In the genomic region with DNA sequence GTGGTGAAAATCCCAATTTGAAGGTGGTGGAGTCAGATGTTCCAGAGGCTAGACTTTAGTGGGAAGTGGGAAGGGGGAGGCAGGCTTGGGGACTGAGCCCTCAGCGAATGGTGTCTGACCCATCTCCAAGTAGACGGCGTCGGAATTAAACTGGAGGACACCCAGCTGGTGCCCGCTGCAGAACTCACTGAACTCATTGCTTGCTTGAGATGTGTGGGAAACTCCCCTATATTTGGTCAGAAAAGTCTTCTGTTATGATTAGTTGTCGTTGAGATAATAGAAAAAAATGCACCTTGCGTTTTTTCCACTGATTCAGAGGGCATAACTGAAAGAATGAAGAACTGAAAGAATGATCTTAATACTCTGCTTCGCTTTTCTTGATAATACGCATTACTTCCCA, we compare ENCODE assay signal across 8 cellular contexts. TPM values are rescaled to one million over a fixed set of nuclear protein-coding genes. Genes with fewer than 3 reads are reported as not detected.
DNase-seq lines count a peak whose midpoint lies in the region; ATAC-seq and TF ChIP-seq lines count a peak whose summit lies in the region.

No MANE protein-coding gene starts in this region.

- ATAC-seq in HG03571 (IDR thresholded peaks at IDR 0.05; ENCODE audit: unreplicated experiment) (peak; percentile 11), GM21529 (IDR thresholded peaks at IDR 0.05; ENCODE audit: unreplicated experiment) (no peak)

- peak overlapping the region; percentile 23 for H2AK5ac ChIP-seq in mesenchymal stem cell (ENCODE audit: low read length, severe bottlenecking)

- no peak overlapping the region for H2BK12ac ChIP-seq in mesenchymal stem cell (ENCODE audit: low read length in 2 of 2)

- no peak overlapping the region for H2BK120ac ChIP-seq in mesenchymal stem cell (ENCODE audit: low read depth, low read length)

- in situ Hi-C loops in astrocyte of the spinal cord (cut with HindIII; ENCODE audit: low sequenced_read_pairs): no loop called here

- TF ChIP-seq CTCF in astrocyte of the spinal cord (IDR thresholded peaks at IDR 0.05; ENCODE audit: low read depth, low read length) (no peak), uterus (IDR thresholded peaks at IDR 0.05) (no peak)

- H3K18ac ChIP-seq in mesenchymal stem cell (ENCODE audit: low read depth in 1 of 2, low read length in 2 of 2): no peak overlapping the region

- TF ChIP-seq POLR2A in uterus (IDR thresholded peaks at IDR 0.05): no peak

- WGBS in mesenchymal stem cell: 34% methylated on average over 9 of the region's 9 CpGs

- DNase-seq in DMS53 treated with DMSO at 0.1 percent for 48 hours (lab: John Stamatoyannopoulos, UW; ENCODE audit: unreplicated experiment): peak; percentile 43
- DNase-seq in astrocyte of the spinal cord (ENCODE audit: low read depth, low spot score): no peak
- no peak for DNase-seq in mesenchymal stem cell
- DNase-seq in uterus: no peak
- DNase-seq in iPS-NIHi7 (ENCODE audit: extremely low spot score): no peak
- DNase-seq in NOMO-1 treated with dmso at 0.1 percent for 144 hours (lab: John Stamatoyannopoulos, UW; ENCODE audit: unreplicated experiment): no peak

- no peak overlapping the region for H3K4ac ChIP-seq in mesenchymal stem cell (ENCODE audit: low read depth in 1 of 2, low read length in 2 of 2)

- H2BK5ac ChIP-seq in mesenchymal stem cell (ENCODE audit: low read depth, low read length, poor library complexity, severe bottlenecking): no peak overlapping the region

- H3K9me3 ChIP-seq in mesenchymal stem cell (ENCODE audit: control insufficient read depth, low read length) (peaks cover 54% of the 10 kb centered on the region), uterus (peaks cover 0 to 9% of the 10 kb centered on the region in 2 donors)

- peak overlapping the region; percentile 58 for H3K4me2 ChIP-seq in mesenchymal stem cell (ENCODE audit: low read length, poor library complexity, severe bottlenecking)

- peaks cover 21% of the 10 kb centered on the region for H3K79me1 ChIP-seq in mesenchymal stem cell (replicated peaks; ENCODE audit: low read length, poor library complexity, severe bottlenecking)

- intact Hi-C loops in uterus (cut with DNase I; ENCODE audit: low total_unique reads): no loop called here

- H3K4me3 ChIP-seq in astrocyte of the spinal cord (ENCODE audit: low read depth, low read length) (peak overlapping the region; percentile 92), mesenchymal stem cell (ENCODE audit: insufficient read depth in 1 of 2, low read depth in 1 of 2, low read length in 2 of 2) (peak overlapping the region; percentile 80 to 99), uterus (peak overlapping the region; percentile 79 to 83)

- H4K8ac ChIP-seq in mesenchymal stem cell (ENCODE audit: low read length): peak overlapping the region; percentile 33

- H3K14ac ChIP-seq in mesenchymal stem cell (ENCODE audit: low read length in 2 of 2): no peak overlapping the region

- no peak overlapping the region for H4K91ac ChIP-seq in mesenchymal stem cell (ENCODE audit: low read length)

- no peak overlapping the region for H3K27ac ChIP-seq in mesenchymal stem cell (ENCODE audit: low read length, poor library complexity, severe bottlenecking)
- peak overlapping the region; percentile 94 to 98 for H3K27ac ChIP-seq in uterus

- no peak overlapping the region for H2AFZ ChIP-seq in mesenchymal stem cell (ENCODE audit: low read depth, low read length)

- peak overlapping the region; percentile 93 for H3K9ac ChIP-seq in mesenchymal stem cell (ENCODE audit: low read length)

- H3K27me3 ChIP-seq in mesenchymal stem cell (ENCODE audit: control insufficient read depth in 1 of 2, insufficient read depth in 1 of 2, low read length in 2 of 2) (no peaks in the 10 kb centered on the region), uterus (no peaks in the 10 kb centered on the region)

- H3K4me1 ChIP-seq in mesenchymal stem cell (ENCODE audit: control insufficient read depth, insufficient read depth, low read depth, low read length): peaks cover 7% of the 10 kb centered on the region
- peaks cover 0 to 6% of the 10 kb centered on the region in 2 donors for H3K4me1 ChIP-seq in uterus

- peak overlapping the region; percentile 77 for H2BK15ac ChIP-seq in mesenchymal stem cell (ENCODE audit: low read depth, poor library complexity, severe bottlenecking)

- H3K23ac ChIP-seq in mesenchymal stem cell (ENCODE audit: low read length in 2 of 2): no peak overlapping the region

- H3K36me3 ChIP-seq in mesenchymal stem cell (ENCODE audit: control insufficient read depth in 1 of 2, insufficient read depth in 2 of 2, low read depth in 1 of 2, low read length in 2 of 2) (peaks cover 11 to 35% of the 10 kb centered on the region in 2 experiments), uterus (no peaks in the 10 kb centered on the region)

RNA-seq across cellular contexts. Expression of a gene that starts 0.9 kb away (rescaled TPM):
- 3.4 TPM for polyA plus RNA-seq in mesenchymal stem cell (2013, experiment 1 of 2)
- 3.6 TPM for polyA plus RNA-seq in mesenchymal stem cell (2013, experiment 2 of 2)
- 10 to 100 TPM in 3 of 4 donors, 1 to 10 TPM in 1; 1.5 to 25.1 (median 14.4) TPM for total RNA-seq in uterus

RNA-seq across cellular contexts. Expression of a gene that starts 9.9 kb away (rescaled TPM):
- 2.5 TPM for polyA plus RNA-seq in mesenchymal stem cell (2013, experiment 1 of 2)
- 2.6 TPM for polyA plus RNA-seq in mesenchymal stem cell (2013, experiment 2 of 2)
- 10 to 100 TPM in 1 of 4 donors, 1 to 10 TPM in 3; 7.5 to 14.1 (median 8.6) TPM for total RNA-seq in uterus
